8 cellular contexts compared by ENCODE assay signal in the genomic region with DNA sequence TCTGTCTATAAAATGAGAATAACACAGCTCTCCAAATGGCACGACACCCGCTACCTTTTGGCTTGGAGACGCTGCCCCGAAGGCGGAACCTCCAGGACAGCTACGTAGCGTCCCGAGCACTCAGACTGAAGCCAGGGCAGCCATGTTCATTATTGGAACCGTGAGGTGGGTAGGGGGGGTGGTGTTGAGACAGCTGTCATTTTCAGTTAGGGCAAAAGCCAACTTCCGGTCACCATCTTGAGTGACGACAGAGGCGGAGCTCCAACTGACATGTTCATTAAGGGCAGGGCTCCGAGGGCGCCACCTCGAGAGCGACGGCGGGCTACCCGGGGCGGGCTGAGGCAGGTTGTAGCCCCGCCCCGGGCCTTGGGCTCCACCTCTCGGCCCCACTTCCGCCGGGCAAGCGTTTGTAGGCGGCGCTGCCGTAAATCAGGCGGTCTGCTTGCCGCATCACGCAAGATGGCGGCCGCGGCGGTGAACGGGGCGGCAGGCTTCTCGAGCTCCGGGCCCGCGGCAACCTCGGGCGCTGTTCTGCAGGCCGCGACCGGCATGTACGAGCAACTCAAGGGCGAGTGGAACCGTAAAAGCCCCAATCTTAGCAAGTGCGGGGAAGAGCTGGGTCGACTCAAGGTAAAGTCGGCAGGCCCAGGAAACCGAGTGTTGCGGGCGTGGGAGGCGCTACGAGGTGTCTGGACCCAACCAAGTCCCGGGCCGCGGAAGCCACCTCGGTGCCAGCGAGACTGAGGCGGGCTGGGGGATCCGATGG. TPM values are rescaled to one million over a fixed set of nuclear protein-coding genes. Genes with fewer than 3 reads are reported as not detected.
DNase-seq lines count a peak whose midpoint lies in the region; ATAC-seq and TF ChIP-seq lines count a peak whose summit lies in the region.

PSMD8 (plus strand) TSS at position 240 of the 766 bp plus-strand sequence; CDS start at position 271, 31 bp downstream.

- H4K5ac ChIP-seq in IMR-90 (ENCODE audit: low read depth, low read length): peak within 1 kb of the TSS; percentile 81

- H4K8ac ChIP-seq in IMR-90 (ENCODE audit: low read depth in 2 of 2, low read length in 2 of 2): peak within 1 kb of the TSS; percentile 86 to 98

- 0 out of 2 replicates have a peak, but pooled peaks have one; percentile 6 for TF ChIP-seq RAD21 in IMR-90 (IDR thresholded peaks at IDR 0.05; ENCODE audit: low read length)

- peaks cover 5% of the 10 kb centered on the region; the same call in 1 of the 2 replicates for H3K27me3 ChIP-seq in IMR-90 (ENCODE audit: control insufficient read depth, insufficient read depth, low read length)

- TF ChIP-seq CTCF in IMR-90 (conservative IDR thresholded peaks at IDR 0.05; ENCODE audit: low read depth, low read length): peak; percentile 41

- peak within 1 kb of the TSS; percentile 27; the same call in 1 of the 2 replicates for H2BK20ac ChIP-seq in IMR-90 (ENCODE audit: low read depth, low read length)

- H3K27ac ChIP-seq in IMR-90 (ENCODE audit: insufficient read depth, low read length): peak within 1 kb of the TSS; percentile 86

- peak within 1 kb of the TSS; percentile 88 for H2AK5ac ChIP-seq in IMR-90 (ENCODE audit: low read depth, low read length)

- peak within 1 kb of the TSS; percentile 87 for H4K91ac ChIP-seq in IMR-90 (ENCODE audit: insufficient read depth, low read depth, low read length)

- TF ChIP-seq POLR2A in IMR-90 (IDR thresholded peaks at IDR 0.05; ENCODE audit: low read depth, low read length): peak; percentile 98

- CTCF ChIA-PET in IMR-90 (lab: Yijun Ruan, JAX): interaction anchor here (0.6 to 1.1 kb wide), 6 partner anchors 12 to 578 kb away, joined by 4 to 10 read pairs (median 4); partner anchors contain the start of genes FAM98C and GGN

- H3K79me1 ChIP-seq in IMR-90 (ENCODE audit: low read depth in 1 of 2, low read length in 2 of 2): peaks cover 16 to 48% of the 10 kb centered on the region in 2 experiments; a peak in 3 of 4 replicates

- peak within 1 kb of the TSS; percentile 96 for H2AFZ ChIP-seq in IMR-90 (replicated peaks; ENCODE audit: low read length, poor library complexity)

- in situ Hi-C loops in IMR-90 (cut with MboI; ENCODE audit: low sequenced_read_pairs): no loop called here

- peak within 1 kb of the TSS; percentile 84 for H3K4me2 ChIP-seq in IMR-90 (ENCODE audit: low read depth, low read length)

- H3K36me3 ChIP-seq in IMR-90 (ENCODE audit: control insufficient read depth, insufficient read depth, low read length): peaks cover 18% of the 10 kb centered on the region

- H3K9me1 ChIP-seq in IMR-90 (ENCODE audit: insufficient read depth, low read length): peaks cover 19% of the 10 kb centered on the region

- H2BK120ac ChIP-seq in IMR-90 (ENCODE audit: low read depth, low read length): peak within 1 kb of the TSS; percentile 64

- intact Hi-C loops in IMR-90 (cut with micrococcal nuclease): loop anchor here (2.0 kb wide), 2 partner anchors 14 to 38 kb away; partner anchors contain the start of genes GGN and SPRED3

- no TSS peak for BruUV-seq in IMR-90 (replicated peaks; lab: Mats Ljungman, UMichigan)

- DNase-seq in DMS153 (lab: John Stamatoyannopoulos, UW): peak; percentile 99
- peak; percentile 97 for DNase-seq in IMR-90
- peak; percentile 100 for DNase-seq in OCI-M1 (lab: John Stamatoyannopoulos, UW)
- DNase-seq in activated T-cell treated with anti-CD3 and anti-CD28 coated beads for 24 hours (ENCODE audit: low read depth): peak; percentile 98
- DNase-seq in epidermal melanocyte (ENCODE audit: insufficient read length, low spot score): peak; percentile 97
- DNase-seq in middle frontal gyrus (ENCODE audit: extremely low spot score, low spot score): peak; percentile 97
- DNase-seq in stimulated activated CD8-positive, alpha-beta memory T cell treated with anti-CD3 and anti-CD28 coated beads, Interleukin-2, amount 100 ng/mL, for 48 hours (ENCODE audit: low read depth in 2 of 2): peak; percentile 96

- H3K23ac ChIP-seq in IMR-90 (ENCODE audit: low read depth, low read length): peak within 1 kb of the TSS; percentile 95; the same call in 1 of the 2 replicates

- dilution Hi-C loops in IMR-90 (cut with HindIII; ENCODE audit: low sequenced_read_pairs, unreplicated experiment): no loop called here

- peak; percentile 88 for ATAC-seq in GM21528 (IDR thresholded peaks at IDR 0.05; ENCODE audit: low FRiP score, unreplicated experiment)
- peak; percentile 99 for ATAC-seq in IMR-90 (ENCODE audit: low read depth)

- H3K4ac ChIP-seq in IMR-90 (ENCODE audit: low read depth, low read length): peak within 1 kb of the TSS; percentile 96

- H3K4me3 ChIP-seq in IMR-90 (ENCODE audit: insufficient read depth, low read depth, low read length): peak within 1 kb of the TSS; percentile 59

- POLR2A ChIA-PET in IMR-90 (lab: Charles Lee; ENCODE audit: unreplicated experiment): interaction anchor here (1.0 to 1.2 kb wide), 2 partner anchors 13 to 123 kb away, joined by 3 to 12 read pairs; partner anchors contain the start of genes GGN and SPRED3

- peak within 1 kb of the TSS; percentile 88 for H3K9ac ChIP-seq in IMR-90 (ENCODE audit: low read depth, low read length)

- H2BK15ac ChIP-seq in IMR-90 (ENCODE audit: low read depth, low read length): peak within 1 kb of the TSS; percentile 48; the same call in 1 of the 3 replicates

- peaks cover 38% of the 10 kb centered on the region for H4K20me1 ChIP-seq in IMR-90 (ENCODE audit: insufficient read depth, low read length)

- H3K56ac ChIP-seq in IMR-90 (ENCODE audit: extremely low read depth, insufficient read depth, low read length): peak within 1 kb of the TSS; percentile 92

- H3K9me3 ChIP-seq in IMR-90 (ENCODE audit: control insufficient read depth, insufficient read depth, low read length): no peaks in the 10 kb centered on the region

- peaks cover 12% of the 10 kb centered on the region for H3K4me1 ChIP-seq in IMR-90 (ENCODE audit: control insufficient read depth, insufficient read depth, low read length)

- H2AK9ac ChIP-seq in IMR-90 (replicated peaks; ENCODE audit: low read depth, low read length, poor library complexity): peak within 1 kb of the TSS; percentile 99

- peak within 1 kb of the TSS; percentile 99 for H3K14ac ChIP-seq in IMR-90 (replicated peaks; ENCODE audit: low read depth, low read length)

- peak within 1 kb of the TSS; percentile 61 for H3K18ac ChIP-seq in IMR-90 (ENCODE audit: low read depth, low read length)

- WGBS in IMR-90 (ENCODE audit: extremely low coverage in 2 of 2, insufficient read length in 1 of 2), 2 experiments: 0% methylated on average over 53 of the region's 65 CpGs; no CpG with 5 or more reads in 1 of the 2 experiments

- H2BK5ac ChIP-seq in IMR-90 (ENCODE audit: low read depth, low read length, poor library complexity, severe bottlenecking): peak within 1 kb of the TSS; percentile 65

TF ChIP-seq in IMR-90, 13 proteins besides CTCF, POLR2A, EP300 and RAD21:
- TF ChIP-seq BHLHE40 (IDR thresholded peaks at IDR 0.05; ENCODE audit: low read depth, low read length) (peak; percentile 11; the same call in 1 of the 2 replicates), FOS (IDR thresholded peaks at IDR 0.05; ENCODE audit: low read depth, low read length) (0 out of 2 replicates have a peak, but pooled peaks have one; percentile 16), MAZ (IDR thresholded peaks at IDR 0.05; ENCODE audit: borderline replicate concordance, low read depth, low read length) (peak; percentile 54; the same call in 1 of the 2 replicates), MXI1 (IDR thresholded peaks at IDR 0.05; ENCODE audit: borderline replicate concordance, low read depth, low read length) (peak; percentile 16; the same call in 1 of the 2 replicates), CHD1 (IDR thresholded peaks at IDR 0.05; ENCODE audit: low read depth, low read length) (peak; percentile 27; the same call in 1 of the 2 replicates)
- TF ChIP-seq, protein P1, sequence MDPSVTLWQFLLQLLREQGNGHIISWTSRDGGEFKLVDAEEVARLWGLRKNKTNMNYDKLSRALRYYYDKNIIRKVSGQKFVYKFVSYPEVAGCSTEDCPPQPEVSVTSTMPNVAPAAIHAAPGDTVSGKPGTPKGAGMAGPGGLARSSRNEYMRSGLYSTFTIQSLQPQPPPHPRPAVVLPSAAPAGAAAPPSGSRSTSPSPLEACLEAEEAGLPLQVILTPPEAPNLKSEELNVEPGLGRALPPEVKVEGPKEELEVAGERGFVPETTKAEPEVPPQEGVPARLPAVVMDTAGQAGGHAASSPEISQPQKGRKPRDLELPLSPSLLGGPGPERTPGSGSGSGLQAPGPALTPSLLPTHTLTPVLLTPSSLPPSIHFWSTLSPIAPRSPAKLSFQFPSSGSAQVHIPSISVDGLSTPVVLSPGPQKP (IDR thresholded peaks at IDR 0.05; ENCODE audit: borderline replicate concordance, low read depth, low read length): no peak
TF ChIP-seq in IMR-90: peak in this region for 5.

RNA-seq across cellular contexts. Expression of gene PSMD8, which starts in this region (rescaled TPM):
- total RNA-seq in IMR-90 (2012; rRNA removed): 502 and 644 TPM in 2 replicates
- polyA plus RNA-seq in IMR-90 (2012; rRNA removed): 475 and 538 TPM in 2 replicates
- 171 and 501 TPM in 2 replicates for polyA plus RNA-seq in IMR-90 (2012; cell fraction: cytosol; rRNA removed)
- 160 and 200 TPM in 2 replicates for polyA plus RNA-seq in IMR-90 (2012; cell fraction: nucleus; rRNA removed; ENCODE audit: low replicate concordance)

Comparison
In these comparisons a context has a peak if more than half of its experiments do, and no peak if none do; other contexts are left out.
1. Peak in every context shown above with its lines: DNase-seq, ATAC-seq, H3K4me3 ChIP-seq and H3K27ac ChIP-seq.